In genomic region chr6:121592261-121592935, GRCh38 we compare ENCODE assay signal across 22 cellular contexts.
A peak's percentile ranks its signal among the peaks of the same experiment; 100 is the strongest.
DNase-seq lines count a peak whose midpoint lies in the region; ATAC-seq, FAIRE-seq and TF ChIP-seq lines count a peak whose summit lies in the region.
"Had no signal": no experiment of that assay in that cellular context is flagged by ENCODE, and none has a peak within 500 bp of the region (broad histone marks: within the 10 kb centered on the region; RNA-seq: fewer than 3 reads in every experiment).

No MANE protein-coding gene starts in this region.

- H4K20me1 ChIP-seq in keratinocyte (ENCODE audit: control insufficient read depth, extremely low read depth, insufficient read depth, low read length) (no peaks in the 10 kb centered on the region), OCI-LY7 (ENCODE audit: insufficient read depth, low read length) (no peaks in the 10 kb centered on the region)

- dilution Hi-C loops in keratinocyte (cut with MboI; ENCODE audit: extremely low pct_ligation_motif_present, low sequenced_read_pairs), result no loop called here

- H3K4me1 Mint-ChIP-seq in brain (peaks cover 38% of the 10 kb centered on the region), T-cell (no peaks in the 10 kb centered on the region)

- H3K4me3 ChIP-seq in AG10803 (ENCODE audit: low read length) (no peak overlapping the region), keratinocyte (ENCODE audit: control insufficient read depth in 2 of 3, extremely low read depth in 1 of 3, insufficient read depth in 2 of 3, low read depth in 1 of 3, low read length in 3 of 3) (peak overlapping the region in 1 of 3 experiments; percentile 11), OCI-LY7 (ENCODE audit: low read depth, low read length, poor library complexity, severe bottlenecking) (no peak overlapping the region)
- H3K4me3 ChIP-seq: PC-9, SJCRH30 had no signal

- ATAC-seq in GM18498 (IDR thresholded peaks at IDR 0.05; ENCODE audit: unreplicated experiment), result no peak
- no peak for ATAC-seq in T-cell (replicated peaks in 1 of 4)
- ATAC-seq: HCT116 had no signal

- H3K9me1 ChIP-seq in keratinocyte (ENCODE audit: control insufficient read depth, extremely low read depth, insufficient read depth, low read length), result no peaks in the 10 kb centered on the region

- H3K36me3 ChIP-seq in keratinocyte (ENCODE audit: control insufficient read depth in 2 of 2, extremely low read depth in 1 of 2, insufficient read depth in 2 of 2, low read length in 2 of 2) (no peaks in the 10 kb centered on the region), OCI-LY7 (ENCODE audit: insufficient read depth, low read length) (no peaks in the 10 kb centered on the region)
- H3K36me3 ChIP-seq: SJCRH30 had no signal

- peak overlapping the region; percentile 23 for H3K4me2 ChIP-seq in keratinocyte (ENCODE audit: control insufficient read depth, extremely low read depth, insufficient read depth, low read depth, low read length)
- no peak overlapping the region for H3K4me2 ChIP-seq in OCI-LY7 (ENCODE audit: low read length)
- H3K4me2 ChIP-seq: PC-9 had no signal

- H3K27ac Mint-ChIP-seq in brain (peak overlapping the region in 4 of 5 experiments; percentile 21 to 66 (median 57)), T-cell (no peak overlapping the region)

- POLR2A ChIA-PET in OCI-LY7 (lab: Charles Lee), result interaction anchor here (0.7 to 0.8 kb wide), 2 partner anchors 171 to 549 kb away, joined by 3 read pairs; no protein-coding TSS in a partner anchor
- POLR2A ChIA-PET in T-cell (lab: Charles Lee), result no interaction called here

- DNase-seq in DMS 273 (lab: John Stamatoyannopoulos, UW; ENCODE audit: unreplicated experiment) (peak; percentile 47), DMS 273 treated with DMSO at 0.1 percent for 48 hours (lab: John Stamatoyannopoulos, UW) (no peak), AG10803 (ENCODE audit: low read depth) (peak; percentile 20), keratinocyte (ENCODE audit: low read depth, low spot score) (no peak), OCI-LY7 (ENCODE audit: low spot score) (no peak), T-cell (no peak)
- DNase-seq: GF-D8, MM.1S, NCI-H1092, NCI-H1694, NCI-H2081 treated with DMSO at 0.1 percent for 48 hours, NCI-H226, NCI-H526 treated with DMSO at 0.1 percent for 48 hours, PC-9, SJCRH30, SW 1271 had no signal

- H3K9me3 ChIP-seq in keratinocyte (ENCODE audit: control insufficient read depth, low read depth, low read length) (no peaks in the 10 kb centered on the region), OCI-LY7 (ENCODE audit: low read length) (no peaks in the 10 kb centered on the region)
- H3K9me3 ChIP-seq: SJCRH30 had no signal

- peaks cover 15% of the 10 kb centered on the region for H3K4me1 ChIP-seq in keratinocyte (ENCODE audit: control insufficient read depth, extremely low read depth, insufficient read depth, low read length)
- H3K4me1 ChIP-seq in OCI-LY7 (ENCODE audit: insufficient read depth, low read length, poor library complexity, severe bottlenecking), result no peaks in the 10 kb centered on the region
- H3K4me1 ChIP-seq: SJCRH30 had no signal

- H2AFZ ChIP-seq in keratinocyte (ENCODE audit: control insufficient read depth, low read length), result peak overlapping the region; percentile 44
- H2AFZ ChIP-seq in OCI-LY7 (ENCODE audit: low read length), result no peak overlapping the region
- H2AFZ ChIP-seq: PC-9 had no signal

- no peaks in the 10 kb centered on the region for H3K27me3 Mint-ChIP-seq in brain
- H3K27me3 Mint-ChIP-seq in T-cell, result no peaks in the 10 kb centered on the region

- peak; percentile 46 for FAIRE-seq in keratinocyte (lab: Jason Lieb, UNC)
- FAIRE-seq: GM19239 had no signal

- no peaks in the 10 kb centered on the region for H3K9me2 ChIP-seq in OCI-LY7 (ENCODE audit: insufficient read depth, low read length)

- TF ChIP-seq CTCF in AG10803 (conservative IDR thresholded peaks at IDR 0.05; ENCODE audit: low read length), result no peak
- no peak for TF ChIP-seq CTCF in brain (conservative IDR thresholded peaks at IDR 0.05)
- TF ChIP-seq CTCF in keratinocyte (optimal IDR thresholded peaks at IDR 0.05 in 1 of 3, IDR thresholded peaks at IDR 0.05 in 1 of 3, conservative IDR thresholded peaks at IDR 0.05 in 1 of 3; ENCODE audit: extremely low read depth in 1 of 3, insufficient read depth in 2 of 3, low read length in 3 of 3), result no peak
- no peak for TF ChIP-seq CTCF in OCI-LY7 (conservative IDR thresholded peaks at IDR 0.05; ENCODE audit: low read length)

- no peak overlapping the region for H3K9ac ChIP-seq in keratinocyte (ENCODE audit: control insufficient read depth, extremely low read depth, insufficient read depth, low read length)

- H3K27me3 ChIP-seq in keratinocyte (ENCODE audit: control insufficient read depth, extremely low read depth, insufficient read depth, low read length), result no peaks in the 10 kb centered on the region
- H3K27me3 ChIP-seq: SJCRH30 had no signal

- H3K79me2 ChIP-seq in keratinocyte (ENCODE audit: control insufficient read depth, insufficient read depth, low read length), result no peaks in the 10 kb centered on the region
- no peaks in the 10 kb centered on the region for H3K79me2 ChIP-seq in OCI-LY7 (ENCODE audit: insufficient read depth, low read depth, low read length)

- CTCF ChIA-PET in OCI-LY7 (lab: Charles Lee; ENCODE audit: unreplicated experiment), result no interaction called here
- CTCF ChIA-PET in T-cell (lab: Charles Lee), result interaction anchor here in 1 of 2 donors (0.7 kb wide), 1 partner anchor 916 kb away, joined by 9 read pairs; no protein-coding TSS in a partner anchor

- H3K36me3 Mint-ChIP-seq in brain (no peaks in the 10 kb centered on the region), T-cell (no peaks in the 10 kb centered on the region)

- no TSS peak for BruUV-seq in OCI-LY7 (replicated peaks; lab: Mats Ljungman, UMichigan)

- H3K9me3 Mint-ChIP-seq in brain (peaks cover 0 to 8% (median 0%) of the 10 kb centered on the region in 5 experiments), T-cell (no peaks in the 10 kb centered on the region)

- H3K4me3 Mint-ChIP-seq in brain (no peak overlapping the region), T-cell (no peak overlapping the region)

- intact Hi-C loops in OCI-LY7 (cut with micrococcal nuclease; ENCODE audit: unreplicated experiment), result no loop called here

- H3K27ac ChIP-seq in keratinocyte (ENCODE audit: control insufficient read depth, insufficient read depth, low read length), result no peak overlapping the region
- H3K27ac ChIP-seq in OCI-LY7 (ENCODE audit: low read depth, low read length, poor library complexity, severe bottlenecking), result no peak overlapping the region
- H3K27ac ChIP-seq: 22Rv1, PC-9, RWPE1, SJCRH30 had no signal

Comparison
In these comparisons a context has a peak if more than half of its experiments do, and no peak if none do; other contexts are left out.
1. DNase-seq: peak in DMS 273 (single experiment) and AG10803 (single experiment); none in DMS 273 treated with DMSO at 0.1 percent for 48 hours (single experiment), keratinocyte (single experiment), OCI-LY7 (single experiment) and T-cell (0 of 34).
2. H3K27ac Mint-ChIP-seq: peak in brain (4 of 5); none in T-cell (0 of 2).